In the genomic region with DNA sequence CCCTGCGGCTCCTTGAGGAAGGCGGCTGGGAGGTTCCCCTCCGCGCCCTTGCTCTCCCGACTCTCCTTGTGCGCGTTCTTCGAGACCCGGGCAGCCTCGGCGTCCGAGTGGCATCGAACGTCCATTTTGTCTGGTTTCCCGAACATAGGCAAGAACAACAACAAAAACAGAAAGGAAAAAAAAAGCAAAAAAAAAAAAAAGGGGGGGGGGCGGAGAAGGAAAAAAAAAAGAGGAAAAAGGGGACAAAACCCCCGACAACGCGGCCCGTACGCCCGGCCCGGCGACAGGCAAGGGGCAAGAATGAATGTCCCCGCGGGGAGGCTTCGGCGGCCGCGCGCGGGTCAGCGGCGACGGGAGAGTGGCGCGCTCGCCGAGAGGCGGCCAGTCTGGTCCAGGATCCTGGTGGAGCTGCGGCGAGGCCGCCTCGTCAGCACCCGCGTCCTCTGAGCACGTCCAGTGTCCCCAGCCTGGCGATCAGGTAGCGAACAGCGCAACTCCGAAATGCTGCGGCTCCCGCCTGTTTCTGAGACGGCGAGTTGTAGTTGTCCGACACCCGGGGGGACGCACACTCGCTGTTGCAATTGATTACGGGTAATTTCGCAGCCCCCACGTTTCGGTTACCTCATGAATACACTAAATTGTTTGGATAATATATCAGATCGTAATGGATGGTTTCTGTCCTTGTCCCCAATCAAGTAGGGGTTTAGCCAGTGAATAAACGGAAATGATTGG, we compare ENCODE assay signal across 9 cellular contexts. TPM values are rescaled to one million over a fixed set of nuclear protein-coding genes. Genes with fewer than 3 reads are reported as not detected.
DNase-seq lines count a peak whose midpoint lies in the region; ATAC-seq and TF ChIP-seq lines count a peak whose summit lies in the region.
"Had no signal": no experiment of that assay in that cellular context is flagged by ENCODE, and none has a peak within 500 bp of the region (broad histone marks: within the 10 kb centered on the region; RNA-seq: fewer than 3 reads in every experiment).

A gene with protein sequence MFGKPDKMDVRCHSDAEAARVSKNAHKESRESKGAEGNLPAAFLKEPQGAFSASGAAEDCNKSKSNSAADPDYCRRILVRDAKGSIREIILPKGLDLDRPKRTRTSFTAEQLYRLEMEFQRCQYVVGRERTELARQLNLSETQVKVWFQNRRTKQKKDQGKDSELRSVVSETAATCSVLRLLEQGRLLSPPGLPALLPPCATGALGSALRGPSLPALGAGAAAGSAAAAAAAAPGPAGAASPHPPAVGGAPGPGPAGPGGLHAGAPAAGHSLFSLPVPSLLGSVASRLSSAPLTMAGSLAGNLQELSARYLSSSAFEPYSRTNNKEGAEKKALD (minus strand): TSS at position 360 of the 732 bp plus-strand sequence. CDS start 214 bp downstream, at position 146.

- ATAC-seq in HG02938 (IDR thresholded peaks at IDR 0.05; ENCODE audit: unreplicated experiment): no peak

- H3F3A ChIP-seq in neural cell (ENCODE audit: insufficient read depth, low read length, poor library complexity, severe bottlenecking): no peaks in the 10 kb centered on the region
- no peaks in the 10 kb centered on the region for H3F3A ChIP-seq in PC-9 (ENCODE audit: insufficient read depth, low read depth)

- no peaks in the 10 kb centered on the region for H3K4me1 ChIP-seq in HEK293 (ENCODE audit: control insufficient read depth, insufficient read depth, low read length)
- H3K4me1 ChIP-seq in PC-9 (replicated peaks; ENCODE audit: insufficient read depth): no peaks in the 10 kb centered on the region

- H2AFZ ChIP-seq in neural cell (ENCODE audit: low read depth, low read length): no peak within 1 kb of the TSS
- no peak within 1 kb of the TSS for H2AFZ ChIP-seq in PC-9

- H3K36me3 ChIP-seq in HEK293 (ENCODE audit: control insufficient read depth in 2 of 2, insufficient read depth in 1 of 2, low read length in 2 of 2) (no peaks in the 10 kb centered on the region), neural cell (ENCODE audit: insufficient read depth, low read length) (no peaks in the 10 kb centered on the region), PC-9 (ENCODE audit: low read depth) (no peaks in the 10 kb centered on the region)

- H3K9ac ChIP-seq in neural cell (ENCODE audit: low read length): peak within 1 kb of the TSS; percentile 56

- CTCF ChIA-PET in AG04450 (lab: Charles Lee): no interaction called here
- CTCF ChIA-PET in HEK293 (lab: Yijun Ruan, JAX): no interaction called here
- CTCF ChIA-PET in PC-9 (lab: Charles Lee): no interaction called here

- H3K27me3 ChIP-seq in AG04450 (ENCODE audit: control insufficient read depth, insufficient read depth, low read length): peaks cover 77% of the 10 kb centered on the region
- H3K27me3 ChIP-seq in neural cell (ENCODE audit: insufficient read depth, low read depth, low read length): peaks cover 83% of the 10 kb centered on the region
- H3K27me3 ChIP-seq in PC-9 (ENCODE audit: insufficient read depth, low read depth): peaks cover 5% of the 10 kb centered on the region; the same call in 1 of the 2 replicates

- H3K27ac ChIP-seq in AG04450 (ENCODE audit: low read depth, low read length): no peak within 1 kb of the TSS
- peak within 1 kb of the TSS; percentile 92 for H3K27ac ChIP-seq in HEK293 (ENCODE audit: extremely low read depth, low read depth, low read length)
- no peak within 1 kb of the TSS for H3K27ac ChIP-seq in neural cell (ENCODE audit: low read length)
- no peak within 1 kb of the TSS for H3K27ac ChIP-seq in PC-9

- H4K20me1 ChIP-seq in neural cell (ENCODE audit: insufficient read depth) (no peaks in the 10 kb centered on the region), PC-9 (ENCODE audit: insufficient read depth) (no peaks in the 10 kb centered on the region)

- H3K9me3 ChIP-seq in AG04450 (ENCODE audit: control insufficient read depth, insufficient read depth, low read length) (peaks cover 24% of the 10 kb centered on the region), HEK293 (ENCODE audit: control insufficient read depth, insufficient read depth, low read depth, low read length) (no peaks in the 10 kb centered on the region), neural cell (ENCODE audit: low read length) (no peaks in the 10 kb centered on the region), PC-9 (ENCODE audit: insufficient read depth, low read depth) (no peaks in the 10 kb centered on the region)

- POLR2A ChIA-PET in AG04450 (lab: Yijun Ruan, JAX) (no interaction called here), HEK293 (lab: Yijun Ruan, JAX) (interaction anchor here (0.8 to 1.0 kb wide), 2 partner anchors 30 to 248 kb away, joined by 4 to 7 read pairs; no protein-coding TSS in a partner anchor), PC-9 (lab: Charles Lee; ENCODE audit: unreplicated experiment) (no interaction called here)

- TF ChIP-seq CTCF in AG04450 (IDR thresholded peaks at IDR 0.05; ENCODE audit: low read depth, low read length): no peak
- no peak for TF ChIP-seq CTCF in HEK293 (tag by site-specific recombination; IDR thresholded peaks at IDR 0.05)
- no peak for TF ChIP-seq CTCF in neural cell (IDR thresholded peaks at IDR 0.05; ENCODE audit: poor library complexity, severe bottlenecking)
- no peak for TF ChIP-seq CTCF in PC-9 (conservative IDR thresholded peaks at IDR 0.05)

- no peak for DNase-seq in AG04450 (ENCODE audit: low read depth, low spot score)
- peak; percentile 10 for DNase-seq in dermis blood vessel endothelial cell
- no peak for DNase-seq in PC-9
- no peak for DNase-seq in NCI-H1092 treated with DMSO at 0.1 percent for 48 hours (lab: John Stamatoyannopoulos, UW)
- DNase-seq in DMS 273 treated with DMSO at 0.1 percent for 48 hours (lab: John Stamatoyannopoulos, UW): no peak
- DNase-seq: stimulated activated CD4-positive, alpha-beta T cell treated with anti-CD3 and anti-CD28 coated beads, Interleukin-12 subunit alpha, Interleukin-12 subunit beta, amount 100 ng/mL, for 4 hours had no signal

- intact Hi-C loops in PC-9 (cut with micrococcal nuclease; ENCODE audit: unreplicated experiment): no loop called here

- H3K9me2 ChIP-seq in neural cell (ENCODE audit: insufficient read depth, low read length) (no peaks in the 10 kb centered on the region), PC-9 (ENCODE audit: insufficient read depth) (no peaks in the 10 kb centered on the region)

- H3K4me2 ChIP-seq in neural cell (ENCODE audit: low read length) (peak within 1 kb of the TSS; percentile 39), PC-9 (no peak within 1 kb of the TSS)

- TF ChIP-seq RAD21 in neural cell (conservative IDR thresholded peaks at IDR 0.05): no peak

- BruUV-seq in PC-9 (replicated peaks; lab: Mats Ljungman, UMichigan): no TSS peak

- peaks cover 50% of the 10 kb centered on the region for H3K79me2 ChIP-seq in neural cell (replicated peaks; ENCODE audit: insufficient read depth, low read length)
- no peaks in the 10 kb centered on the region for H3K79me2 ChIP-seq in PC-9 (ENCODE audit: low read depth)

- TF ChIP-seq EP300 in neural cell (conservative IDR thresholded peaks at IDR 0.05; ENCODE audit: poor library complexity, severe bottlenecking): no peak

- H3K4me3 ChIP-seq in AG04450 (ENCODE audit: low read depth, low read length) (peak within 1 kb of the TSS; percentile 25; the same call in 1 of the 2 replicates), HEK293 (ENCODE audit: low read depth, low read length) (peak within 1 kb of the TSS; percentile 62), neural cell (ENCODE audit: low read length) (peak within 1 kb of the TSS; percentile 69), PC-9 (no peak within 1 kb of the TSS)

TF ChIP-seq in HEK293, 187 proteins besides CTCF, POLR2A, EP300 and RAD21:
- no peak for TF ChIP-seq ZNF248 (tag by site-specific recombination; IDR thresholded peaks at IDR 0.05)
- TF ChIP-seq ZBTB8A (tag by site-specific recombination; IDR thresholded peaks at IDR 0.05): 0 out of 2 replicates have a peak, but pooled peaks have one; percentile 3
- TF ChIP-seq, protein P1, sequence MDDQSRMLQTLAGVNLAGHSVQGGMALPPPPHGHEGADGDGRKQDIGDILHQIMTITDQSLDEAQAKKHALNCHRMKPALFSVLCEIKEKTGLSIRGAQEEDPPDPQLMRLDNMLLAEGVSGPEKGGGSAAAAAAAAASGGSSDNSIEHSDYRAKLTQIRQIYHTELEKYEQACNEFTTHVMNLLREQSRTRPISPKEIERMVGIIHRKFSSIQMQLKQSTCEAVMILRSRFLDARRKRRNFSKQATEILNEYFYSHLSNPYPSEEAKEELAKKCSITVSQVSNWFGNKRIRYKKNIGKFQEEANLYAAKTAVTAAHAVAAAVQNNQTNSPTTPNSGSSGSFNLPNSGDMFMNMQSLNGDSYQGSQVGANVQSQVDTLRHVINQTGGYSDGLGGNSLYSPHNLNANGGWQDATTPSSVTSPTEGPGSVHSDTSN (CRISPR knock-in tag; IDR thresholded peaks at IDR 0.05): 0 out of 2 replicates have a peak, but pooled peaks have one; percentile 20

TF ChIP-seq in neural cell, 6 proteins besides CTCF, POLR2A, EP300 and RAD21 (continues in another document):
- no peak for TF ChIP-seq TAF1 (IDR thresholded peaks at IDR 0.05; ENCODE audit: low read depth)
- no peak for TF ChIP-seq SMC3 (conservative IDR thresholded peaks at IDR 0.05; ENCODE audit: poor library complexity)

RNA-seq across cellular contexts. Expression of the gene that starts here (rescaled TPM):
- polyA plus RNA-seq in AG04450 (2011; rRNA removed) (not detected in 2 replicates), neural cell (0.63 and 0.70 TPM in 2 replicates)
- not detected in 2 replicates for polyA minus RNA-seq in AG04450 (2011; rRNA and poly(A)+ RNA removed)
- total RNA-seq in dermis blood vessel endothelial cell (not detected in 2 replicates), PC-9 (2021) (not detected in 2 replicates)
- polyA minus RNA-seq in neural cell: 0.49 and 0.58 TPM in 2 replicates

Comparison
In these comparisons a context has a peak if more than half of its experiments do, and no peak if none do; other contexts are left out.
1. Peak in DNase-seq in dermis blood vessel endothelial cell; RNA of the gene not detected or under 1 TPM.